10 cellular contexts compared by ENCODE assay signal in genomic region chr22:23282516-23282915, GRCh38.
A peak's percentile ranks its signal among the peaks of the same experiment; 100 is the strongest.
DNase-seq lines count a peak whose midpoint lies in the region; TF ChIP-seq lines count a peak whose summit lies in the region.
"Had no signal": no experiment of that assay in that cellular context is flagged by ENCODE, and none has a peak within 500 bp of the region (broad histone marks: within the 10 kb centered on the region; RNA-seq: fewer than 3 reads in every experiment).

No MANE protein-coding gene starts in this region.

- no peak for TF ChIP-seq EP300 in tibial nerve (IDR thresholded peaks at IDR 0.05)

- intact Hi-C loops in CD14-positive monocyte (cut with micrococcal nuclease): loop anchor here (1.0 to 10.0 kb wide), 2 partner anchors 104 to 328 kb away; no protein-coding TSS in a partner anchor

- H3K36me3 ChIP-seq in muscle layer of duodenum (ENCODE audit: control insufficient read depth in 1 of 2, insufficient read depth in 2 of 2, low read length in 2 of 2): peaks cover 4 to 25% of the 10 kb centered on the region in 2 donors
- peaks cover 0 to 59% (median 0%) of the 10 kb centered on the region in 3 donors for H3K36me3 ChIP-seq in tibial nerve

- H3K27ac ChIP-seq in RWPE1 (peak overlapping the region; percentile 97), muscle layer of duodenum (ENCODE audit: low read length) (peak overlapping the region; percentile 53), tibial nerve (peak overlapping the region; percentile 69 to 91 (median 82))

- no peaks in the 10 kb centered on the region for H3K27me3 Mint-ChIP-seq in CD14-positive monocyte (ENCODE audit: low read depth in 3 of 3)
- H3K27me3 Mint-ChIP-seq: B cell had no signal

- no peak overlapping the region for H3K27ac Mint-ChIP-seq in CD14-positive monocyte
- H3K27ac Mint-ChIP-seq: B cell; T-helper 2 cell treated with Interferon-gamma antibody and Interleukin-4, amounts not matched to agents 5 μg/mL and 100 μg/mL, for 36 hours had no signal

- 86 to 94% methylated on average over 10 of the region's 10 CpGs for WGBS in tibial nerve, 2 donors

- H3K27me3 ChIP-seq in muscle layer of duodenum (ENCODE audit: low read depth, low read length) (no peaks in the 10 kb centered on the region), tibial nerve (no peaks in the 10 kb centered on the region)

- TF ChIP-seq POLR2A in tibial nerve (IDR thresholded peaks at IDR 0.05): no peak

- H3K4me1 ChIP-seq in muscle layer of duodenum (ENCODE audit: control insufficient read depth in 1 of 2, insufficient read depth in 2 of 2, low read length in 2 of 2): peaks cover 0 to 22% of the 10 kb centered on the region in 2 donors
- peaks cover 0 to 80% (median 48%) of the 10 kb centered on the region in 4 donors for H3K4me1 ChIP-seq in tibial nerve

- H3K4me3 Mint-ChIP-seq in CD14-positive monocyte: no peak overlapping the region
- H3K4me3 Mint-ChIP-seq: B cell; T-helper 2 cell treated with Interferon-gamma antibody and Interleukin-4, amounts not matched to agents 5 μg/mL and 100 μg/mL, for 36 hours had no signal

- no peak for TF ChIP-seq CTCF in RWPE1 (conservative IDR thresholded peaks at IDR 0.05; ENCODE audit: low read depth)
- TF ChIP-seq CTCF in tibial nerve (IDR thresholded peaks at IDR 0.05): no peak
- TF ChIP-seq CTCF in CD14-positive monocyte (IDR thresholded peaks at IDR 0.05): no peak

- CTCF ChIA-PET in RWPE1 (lab: Yijun Ruan, JAX): interaction anchor here (0.9 to 1.6 kb wide), 10 partner anchors 8 to 119 kb away, joined by 3 to 16 read pairs (median 5); no protein-coding TSS in a partner anchor

- DNase-seq in RWPE1 (ENCODE audit: low spot score) (no peak), cerebellum (ENCODE audit: low spot score) (peak; percentile 69), tibial nerve (ENCODE audit: low spot score in 2 of 2) (no peak), CD14-positive monocyte (ENCODE audit: low spot score) (no peak)
- DNase-seq in activated CD4-positive, alpha-beta T cell treated with anti-CD3 and anti-CD28 coated beads for 1 hour: no peak
- no peak for DNase-seq in stimulated activated CD8-positive, alpha-beta memory T cell treated with anti-CD3 and anti-CD28 coated beads, Interleukin-4, amount 100 ng/mL, for 48 hours
- DNase-seq: activated gamma-delta T cell had no signal

- POLR2A ChIA-PET in RWPE1 (lab: Yijun Ruan, JAX; ENCODE audit: low non-redundant PET): no interaction called here

- H3K4me3 ChIP-seq in muscle layer of duodenum (ENCODE audit: low read depth in 1 of 2, low read length in 2 of 2): no peak overlapping the region
- no peak overlapping the region for H3K4me3 ChIP-seq in tibial nerve

- H3K4me1 Mint-ChIP-seq in CD14-positive monocyte: peaks cover 6% of the 10 kb centered on the region

- peaks cover 0 to 2% (median 0%) of the 10 kb centered on the region in 7 donors for H3K9me3 Mint-ChIP-seq in CD14-positive monocyte
- H3K9me3 Mint-ChIP-seq: T-helper 2 cell treated with Interferon-gamma antibody and Interleukin-4, amounts not matched to agents 5 μg/mL and 100 μg/mL, for 36 hours had no signal

- H3K9me3 ChIP-seq in muscle layer of duodenum (ENCODE audit: control insufficient read depth in 1 of 2, low read length in 2 of 2) (no peaks in the 10 kb centered on the region), tibial nerve (no peaks in the 10 kb centered on the region)

- H3K36me3 Mint-ChIP-seq in CD14-positive monocyte: peaks cover 61 to 84% of the 10 kb centered on the region in 2 donors
